ENCODE assay signal across 23 cellular contexts in genomic region chr2:131126436-131126835, GRCh38.
"Had no signal": no experiment of that assay in that cellular context is flagged by ENCODE, and none has a peak within 500 bp of the region (broad histone marks: within the 10 kb centered on the region; RNA-seq: fewer than 3 reads in every experiment).

No MANE protein-coding gene starts in this region.

- H3K27me3 Mint-ChIP-seq: activated CD4-positive, alpha-beta T cell treated with anti-CD3 and anti-CD28 coated beads, Interleukin-2, amount 10 ng/mL, durations not matched to agents 24 days and 14 days; activated CD8-positive, alpha-beta T cell treated with anti-CD3 and anti-CD28 coated beads for 36 hours; activated T-helper 17 cell treated with anti-CD3 and anti-CD28 coated beads, Interleukin-2, amount 50 U/mL, for 72 hours; central memory CD8-positive, alpha-beta T cell had no signal

- H3K9me3 Mint-ChIP-seq: activated CD4-positive, alpha-beta T cell treated with anti-CD3 and anti-CD28 coated beads, Interleukin-2, amount 10 ng/mL, durations not matched to agents 24 days and 14 days; activated T-helper 17 cell treated with anti-CD3 and anti-CD28 coated beads, Interleukin-2, amount 50 U/mL, for 72 hours; central memory CD8-positive, alpha-beta T cell; mesothelial cell of epicardium had no signal

- H3K27ac Mint-ChIP-seq: activated CD4-positive, alpha-beta T cell treated with anti-CD3 and anti-CD28 coated beads, Interleukin-2, amount 10 ng/mL, durations not matched to agents 24 days and 14 days; activated CD8-positive, alpha-beta T cell treated with anti-CD3 and anti-CD28 coated beads for 36 hours; activated T-helper 17 cell treated with anti-CD3 and anti-CD28 coated beads, Interleukin-2, amount 50 U/mL, for 72 hours had no signal

- ATAC-seq: activated CD8-positive, alpha-beta T cell treated with anti-CD3 and anti-CD28 coated beads for 36 hours; activated T-helper 17 cell treated with anti-CD3 and anti-CD28 coated beads, Interleukin-2, amount 50 U/mL, for 72 hours; left lobe of liver; SK-N-SH treated with all-trans-retinoic acid at 6 μM for 48 hours had no signal

- DNase-seq: activated CD4-positive, alpha-beta T cell treated with anti-CD3 and anti-CD28 coated beads, Interleukin-2, amount 10 ng/mL, durations not matched to agents 24 days and 14 days; activated CD8-positive, alpha-beta T cell treated with anti-CD3 and anti-CD28 coated beads for 36 hours; activated naive CD4-positive, alpha-beta T cell treated with Interleukin-2 at 50 U/mL for 16 hours; activated T-cell treated with anti-CD3 and anti-CD28 coated beads, Interleukin-2, amount 50 U/mL, for 1 hour; aorta; brain microvascular endothelial cell; islet precursor cell; ovary; sigmoid colon; stimulated activated CD4-positive, alpha-beta T cell treated with anti-CD3 and anti-CD28 coated beads, Interleukin-1b, Interleukin-23, amount 100 ng/mL, for 48 hours; stimulated activated CD8-positive, alpha-beta memory T cell treated with anti-CD3 and anti-CD28 coated beads, Interleukin-4, amount 100 ng/mL, for 48 hours; stimulated activated naive CD4-positive, alpha-beta T cell; T-helper 1 cell; T-helper 9 cell; transverse colon had no signal

- H3K36me3 ChIP-seq: ovary had no signal

- H3K4me3 ChIP-seq: coronary artery, lung, ovary, sigmoid colon, transverse colon had no signal

- FAIRE-seq: endometrium had no signal

- H3K4me3 Mint-ChIP-seq: activated CD4-positive, alpha-beta T cell treated with anti-CD3 and anti-CD28 coated beads, Interleukin-2, amount 10 ng/mL, durations not matched to agents 24 days and 14 days; activated CD8-positive, alpha-beta T cell treated with anti-CD3 and anti-CD28 coated beads for 36 hours; activated T-helper 17 cell treated with anti-CD3 and anti-CD28 coated beads, Interleukin-2, amount 50 U/mL, for 72 hours; central memory CD8-positive, alpha-beta T cell; mesothelial cell of epicardium had no signal

- H3K9me3 ChIP-seq: ovary, transverse colon had no signal

- H3K27ac ChIP-seq: brain microvascular endothelial cell, coronary artery, ovary, sigmoid colon, transverse colon had no signal

- H3K27me3 ChIP-seq: brain microvascular endothelial cell, ovary, sigmoid colon, transverse colon had no signal

- H3K4me1 ChIP-seq: sigmoid colon had no signal

- H3K4me1 Mint-ChIP-seq: activated CD4-positive, alpha-beta T cell treated with anti-CD3 and anti-CD28 coated beads, Interleukin-2, amount 10 ng/mL, durations not matched to agents 24 days and 14 days had no signal
